ENCODE assay signal across 1 cellular context in genomic region chr5:145124806-145125205, GRCh38.
TF ChIP-seq lines count a peak whose summit lies in the region.

No MANE protein-coding gene starts in this region.

TF ChIP-seq in H1, 55 proteins besides CTCF, POLR2A, EP300 and RAD21 (continued from another document):
- TF ChIP-seq CHD7 (IDR thresholded peaks at IDR 0.05; ENCODE audit: insufficient replicate concordance, low read length) (no peak), BCL11A (IDR thresholded peaks at IDR 0.05; ENCODE audit: low read depth in 2 of 2, low read length in 2 of 2) (no peak), POU5F1 (IDR thresholded peaks at IDR 0.05; ENCODE audit: low read depth, low read length) (no peak), E2F6 (IDR thresholded peaks at IDR 0.05) (no peak), ATF3 (IDR thresholded peaks at IDR 0.05; ENCODE audit: insufficient read depth, low read depth, low read length) (no peak), SP2 (IDR thresholded peaks at IDR 0.05; ENCODE audit: low read length) (no peak), CBX8 (IDR thresholded peaks at IDR 0.05; ENCODE audit: borderline replicate concordance, low read depth, low read length) (no peak), SIX5 (IDR thresholded peaks at IDR 0.05; ENCODE audit: low read depth, low read length) (no peak), ATF2 (IDR thresholded peaks at IDR 0.05; ENCODE audit: low read length) (no peak), BRCA1 (IDR thresholded peaks at IDR 0.05; ENCODE audit: low read depth, low read length) (no peak), SAP30 (IDR thresholded peaks at IDR 0.05; ENCODE audit: insufficient read depth, insufficient replicate concordance, low read length) (no peak), PHF8 (conservative IDR thresholded peaks at IDR 0.05; ENCODE audit: low read depth, low read length) (no peak), ASH2L (IDR thresholded peaks at IDR 0.05; ENCODE audit: low read length) (no peak), EZH2 (IDR thresholded peaks at IDR 0.05; ENCODE audit: low read depth, low read length, severe bottlenecking) (no peak), CHD2 (IDR thresholded peaks at IDR 0.05; ENCODE audit: low read length) (no peak)
TF ChIP-seq in H1: peak in this region for 0.
